13 cellular contexts compared by ENCODE assay signal in the genomic region with DNA sequence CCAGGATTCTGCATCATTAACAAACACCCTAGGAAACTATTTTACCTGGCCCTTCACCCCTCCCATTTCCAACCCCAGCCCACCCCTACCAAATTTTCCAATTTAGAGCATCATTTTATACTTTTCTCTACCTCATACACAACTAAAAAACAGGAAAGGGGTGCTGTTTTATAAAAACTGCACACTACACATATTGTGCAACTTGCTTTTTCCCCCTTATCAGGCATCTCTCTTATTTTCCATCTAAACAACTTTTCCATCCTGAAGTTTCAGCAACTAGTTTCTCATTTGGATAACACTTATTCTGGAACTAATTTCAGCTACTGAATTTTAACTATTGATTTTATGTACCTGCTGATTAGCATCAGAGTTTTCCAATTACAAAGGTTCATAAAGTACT. TPM values are rescaled to one million over a fixed set of nuclear protein-coding genes. Genes with fewer than 3 reads are reported as not detected.
A peak's percentile ranks its signal among the peaks of the same experiment; 100 is the strongest.
DNase-seq lines count a peak whose midpoint lies in the region; ATAC-seq and TF ChIP-seq lines count a peak whose summit lies in the region.
"Had no signal": no experiment of that assay in that cellular context is flagged by ENCODE, and none has a peak within 500 bp of the region (broad histone marks: within the 10 kb centered on the region; RNA-seq: fewer than 3 reads in every experiment).

No MANE protein-coding gene starts in this region.

- no peaks in the 10 kb centered on the region for H3K27me3 Mint-ChIP-seq in CD4-positive, CD25-positive, alpha-beta regulatory T cell
- H3K27me3 Mint-ChIP-seq in GM23338 (ENCODE audit: insufficient read depth, low read depth, poor library complexity) (peaks cover 4% of the 10 kb centered on the region), immature natural killer cell (ENCODE audit: low read depth in 3 of 3) (peaks cover 0 to 3% (median 0%) of the 10 kb centered on the region in 3 donors)
- H3K27me3 Mint-ChIP-seq in activated CD8-positive, alpha-beta T cell treated with anti-CD3 and anti-CD28 coated beads for 36 hours = no peaks in the 10 kb centered on the region

- H3K79me2 ChIP-seq in GM23338 (replicated peaks; ENCODE audit: insufficient read depth) = peaks cover 100% of the 10 kb centered on the region

- intact Hi-C loops in activated CD8-positive, alpha-beta T cell treated with anti-CD3 and anti-CD28 coated beads for 36 hours (cut with micrococcal nuclease) = no loop called here

- H4K20me1 ChIP-seq in GM23338 (replicated peaks; ENCODE audit: insufficient read depth) = peaks cover 86% of the 10 kb centered on the region

- in situ Hi-C loops in GM13977 (cut with MboI; ENCODE audit: low pct_unique_long_range_greater_than_20kb, low sequenced_read_pairs, unreplicated experiment) = no loop called here

- POLR2A ChIA-PET in activated CD8-positive, alpha-beta T cell treated with anti-CD3 and anti-CD28 coated beads for 36 hours (lab: Charles Lee) = interaction anchor here (1.0 kb wide), 1 partner anchor 19 kb away, joined by 3 read pairs; no protein-coding TSS in a partner anchor

- H3F3A ChIP-seq in GM23338 (replicated peaks; ENCODE audit: low read depth) = 0 out of 2 replicates have a peak, but pooled peaks cover 3% of the 10 kb centered on the region

- peak overlapping the region; percentile 61 for H3K4me3 ChIP-seq in CD4-positive, CD25-positive, alpha-beta regulatory T cell (ENCODE audit: low read depth, low read length)
- H3K4me3 ChIP-seq in GM23338 = no peak overlapping the region

- H3K27ac Mint-ChIP-seq in CD4-positive, CD25-positive, alpha-beta regulatory T cell = peak overlapping the region in 2 of 3 donors; percentile 63 to 86
- H3K27ac Mint-ChIP-seq in GM23338 (no peak overlapping the region), immature natural killer cell (peak overlapping the region in 5 of 6 donors; percentile 14 to 61 (median 38))
- peak overlapping the region; percentile 74 for H3K27ac Mint-ChIP-seq in activated CD8-positive, alpha-beta T cell treated with anti-CD3 and anti-CD28 coated beads for 36 hours

- TF ChIP-seq CTCF in GM23338 (conservative IDR thresholded peaks at IDR 0.05; ENCODE audit: low read depth in 2 of 2) (no peak), GM13977 (IDR thresholded peaks at IDR 0.05; ENCODE audit: extremely low read depth, insufficient read depth, missing control alignments) (no peak)
- no peak for TF ChIP-seq CTCF in activated CD8-positive, alpha-beta T cell treated with anti-CD3 and anti-CD28 coated beads for 36 hours (IDR thresholded peaks at IDR 0.05)

- H3K27me3 ChIP-seq in CD4-positive, CD25-positive, alpha-beta regulatory T cell (ENCODE audit: control insufficient read depth, insufficient read depth, low read length) = no peaks in the 10 kb centered on the region
- no peaks in the 10 kb centered on the region for H3K27me3 ChIP-seq in GM23338 (ENCODE audit: insufficient read depth)

- CTCF ChIA-PET in activated CD8-positive, alpha-beta T cell treated with anti-CD3 and anti-CD28 coated beads for 36 hours (lab: Charles Lee) = no interaction called here

- H3K36me3 Mint-ChIP-seq in CD4-positive, CD25-positive, alpha-beta regulatory T cell = peaks cover 21% of the 10 kb centered on the region
- peaks cover 31% of the 10 kb centered on the region for H3K36me3 Mint-ChIP-seq in GM23338 (ENCODE audit: low read depth)
- peaks cover 43% of the 10 kb centered on the region for H3K36me3 Mint-ChIP-seq in activated CD8-positive, alpha-beta T cell treated with anti-CD3 and anti-CD28 coated beads for 36 hours (ENCODE audit: low read depth)
- H3K36me3 Mint-ChIP-seq in immature natural killer cell = peaks cover 0 to 5% (median 5%) of the 10 kb centered on the region in 3 donors

- H3K9me3 Mint-ChIP-seq in CD4-positive, CD25-positive, alpha-beta regulatory T cell = no peaks in the 10 kb centered on the region
- H3K9me3 Mint-ChIP-seq in GM23338 = no peaks in the 10 kb centered on the region
- no peaks in the 10 kb centered on the region for H3K9me3 Mint-ChIP-seq in activated CD8-positive, alpha-beta T cell treated with anti-CD3 and anti-CD28 coated beads for 36 hours
- H3K9me3 Mint-ChIP-seq in immature natural killer cell = no peaks in the 10 kb centered on the region

- peaks cover 52 to 88% (median 64%) of the 10 kb centered on the region in 4 donors for H3K4me1 Mint-ChIP-seq in CD4-positive, CD25-positive, alpha-beta regulatory T cell
- H3K4me1 Mint-ChIP-seq in GM23338 = peaks cover 29% of the 10 kb centered on the region
- peaks cover 75% of the 10 kb centered on the region for H3K4me1 Mint-ChIP-seq in activated CD8-positive, alpha-beta T cell treated with anti-CD3 and anti-CD28 coated beads for 36 hours (ENCODE audit: low read depth)
- H3K4me1 Mint-ChIP-seq in immature natural killer cell = peaks cover 69 to 87% of the 10 kb centered on the region in 2 donors

- peaks cover 79% of the 10 kb centered on the region for H3K4me1 ChIP-seq in CD4-positive, CD25-positive, alpha-beta regulatory T cell (ENCODE audit: control insufficient read depth, insufficient read depth, low read length, poor library complexity, severe bottlenecking)
- H3K4me1 ChIP-seq in GM23338 (ENCODE audit: insufficient read depth) = peaks cover 4% of the 10 kb centered on the region; the same call in 1 of the 2 replicates

- ATAC-seq in CD4-positive, CD25-positive, alpha-beta regulatory T cell (ENCODE audit: low read depth in 2 of 2) = no peak
- no peak for ATAC-seq in GM23338
- no peak for ATAC-seq in activated CD8-positive, alpha-beta T cell treated with anti-CD3 and anti-CD28 coated beads for 36 hours

- peaks cover 26% of the 10 kb centered on the region for H3K36me3 ChIP-seq in CD4-positive, CD25-positive, alpha-beta regulatory T cell (ENCODE audit: control insufficient read depth, insufficient read depth, low read length)
- peaks cover 22% of the 10 kb centered on the region for H3K36me3 ChIP-seq in GM23338 (ENCODE audit: insufficient read depth)

- H3K9me2 ChIP-seq in GM23338 (ENCODE audit: insufficient read depth) = no peaks in the 10 kb centered on the region

- no peak for DNase-seq in CD4-positive, CD25-positive, alpha-beta regulatory T cell
- no peak for DNase-seq in GM23338 (ENCODE audit: low spot score)
- DNase-seq in activated CD8-positive, alpha-beta T cell treated with anti-CD3 and anti-CD28 coated beads for 36 hours = no peak
- DNase-seq in immature natural killer cell = no peak
- no peak for DNase-seq in SW480 (ENCODE audit: low spot score)
- DNase-seq in GM13977 (ENCODE audit: low spot score) = no peak
- no peak for DNase-seq in HPDE6-E6E7 (ENCODE audit: extremely low spot score)
- DNase-seq in NCI-H345 treated with DMSO at 0.1 percent for 48 hours (lab: John Stamatoyannopoulos, UW; ENCODE audit: unreplicated experiment) = no peak
- DNase-seq: GDM1; H7; NCI-H1694; stimulated activated CD4-positive, alpha-beta T cell treated with anti-CD3 and anti-CD28 coated beads, Interleukin-4, amount 100 ng/mL, for 24 hours; stimulated activated CD8-positive, alpha-beta memory T cell treated with anti-CD3 and anti-CD28 coated beads, Interleukin-4, amount 100 ng/mL, for 48 hours had no signal

- H3K9me3 ChIP-seq in CD4-positive, CD25-positive, alpha-beta regulatory T cell (ENCODE audit: control insufficient read depth in 2 of 2, low read length in 2 of 2) = no peaks in the 10 kb centered on the region

- H2AFZ ChIP-seq in GM23338 = no peak overlapping the region

- no peak overlapping the region for H3K4me2 ChIP-seq in GM23338

- peak overlapping the region; percentile 48 to 70 (median 60) for H3K4me3 Mint-ChIP-seq in CD4-positive, CD25-positive, alpha-beta regulatory T cell
- no peak overlapping the region; the same call in 2 of the 3 replicates for H3K4me3 Mint-ChIP-seq in GM23338
- no peak overlapping the region for H3K4me3 Mint-ChIP-seq in activated CD8-positive, alpha-beta T cell treated with anti-CD3 and anti-CD28 coated beads for 36 hours
- peak overlapping the region in 4 of 5 donors; percentile 17 to 53 (median 28) for H3K4me3 Mint-ChIP-seq in immature natural killer cell

- H3K27ac ChIP-seq in CD4-positive, CD25-positive, alpha-beta regulatory T cell (ENCODE audit: insufficient read depth, low read length, poor library complexity, severe bottlenecking) = peak overlapping the region; percentile 65
- H3K27ac ChIP-seq in GM23338 (ENCODE audit: low read depth) = 0 out of 2 replicates have a peak overlapping the region, but pooled peaks have one; percentile 5

TF ChIP-seq in GM23338, 12 proteins besides CTCF, POLR2A, EP300 and RAD21 (continues in another document):
- no peak for TF ChIP-seq CREB1 (CRISPR knock-in tag; IDR thresholded peaks at IDR 0.05; ENCODE audit: low read depth)

RNA-seq across cellular contexts. Expression of a gene that starts 8.1 kb away (rescaled TPM):
- total RNA-seq in CD4-positive, CD25-positive, alpha-beta regulatory T cell = 662 TPM
- polyA plus RNA-seq in CD4-positive, CD25-positive, alpha-beta regulatory T cell = 100 to 1,000 TPM; 136 to 197 (median 164) TPM
- total RNA-seq in GM23338 (2014; rRNA removed; shearing (Covaris generic)) = 340 and 354 TPM in 2 replicates
- 181 and 238 TPM in 2 replicates for polyA plus RNA-seq in GM23338 (2016; fragmentation: Nextera tagmentation; extraction: Ambion mirVana)
- total RNA-seq in activated CD8-positive, alpha-beta T cell treated with anti-CD3 and anti-CD28 coated beads for 36 hours = 100 to 1,000 TPM; 235 to 253 TPM
- polyA plus RNA-seq in immature natural killer cell = 100 to 1,000 TPM; 123 to 165 (median 133) TPM

RNA-seq across cellular contexts. Expression of a gene that starts 26.6 kb away (rescaled TPM):
- 73.9 TPM for total RNA-seq in CD4-positive, CD25-positive, alpha-beta regulatory T cell
- polyA plus RNA-seq in CD4-positive, CD25-positive, alpha-beta regulatory T cell = 10 to 100 TPM; 49.2 to 58.2 (median 53.6) TPM
- 27.6 and 30.5 TPM in 2 replicates for total RNA-seq in GM23338 (2014; rRNA removed; shearing (Covaris generic))
- polyA plus RNA-seq in GM23338 (2016; fragmentation: Nextera tagmentation; extraction: Ambion mirVana) = 23.2 and 26.1 TPM in 2 replicates
- 10 to 100 TPM; 14.0 to 14.6 TPM for total RNA-seq in activated CD8-positive, alpha-beta T cell treated with anti-CD3 and anti-CD28 coated beads for 36 hours
- 10 to 100 TPM; 49.4 to 80.9 (median 56.6) TPM for polyA plus RNA-seq in immature natural killer cell

Comparison
In these comparisons a context has a peak if more than half of its experiments do, and no peak if none do; other contexts are left out.
1. H3K4me3 Mint-ChIP-seq: peak in CD4-positive, CD25-positive, alpha-beta regulatory T cell (4 of 4) and immature natural killer cell (4 of 5); none in GM23338 (single experiment) and activated CD8-positive, alpha-beta T cell treated with anti-CD3 and anti-CD28 coated beads for 36 hours (single experiment).